ENCODE assay signal across 7 cellular contexts in genomic region chr3:127629462-127630403, GRCh38. TPM values are rescaled to one million over a fixed set of nuclear protein-coding genes. Genes with fewer than 3 reads are reported as not detected.
DNase-seq lines count a peak whose midpoint lies in the region; ATAC-seq and TF ChIP-seq lines count a peak whose summit lies in the region.

No MANE protein-coding gene starts in this region.

- H3K27ac ChIP-seq in gastrocnemius medialis, result no peak overlapping the region

- peaks cover 5 to 8% of the 10 kb centered on the region in 2 donors for H3K4me1 ChIP-seq in gastrocnemius medialis

- in situ Hi-C loops in gastrocnemius medialis (cut with MboI; ENCODE audit: low sequenced_read_pairs in 4 of 4), result no loop called here

- no peak for TF ChIP-seq POLR2A in gastrocnemius medialis (IDR thresholded peaks at IDR 0.05)

- no peak for TF ChIP-seq CTCF in gastrocnemius medialis (IDR thresholded peaks at IDR 0.05 in 4 of 5, conservative IDR thresholded peaks at IDR 0.05 in 1 of 5)

- intact Hi-C loops in left cardiac atrium (cut with DNase I), result no loop called here
- intact Hi-C loops in gastrocnemius medialis (cut with DNase I; ENCODE audit: low total_unique reads), result loop anchor here (1.0 kb wide), 1 partner anchor 39 kb away; the partner anchor contains the start of gene TPRA1

- peak overlapping the region; percentile 41 to 67 (median 54) for H3K4me3 ChIP-seq in gastrocnemius medialis

- H3K27me3 ChIP-seq in gastrocnemius medialis, result no peaks in the 10 kb centered on the region

- no peaks in the 10 kb centered on the region for H3K36me3 ChIP-seq in gastrocnemius medialis

- DNase-seq in NCI-H774 (lab: John Stamatoyannopoulos, UW) (peak; percentile 7), activated gamma-delta T cell (lab: John Stamatoyannopoulos, UW) (peak; percentile 56), left cardiac atrium (peak; percentile 32), gastrocnemius medialis (no peak), LoVo (ENCODE audit: low spot score) (no peak), UCSD-AML1 (lab: John Stamatoyannopoulos, UW; ENCODE audit: unreplicated experiment) (no peak)

- ATAC-seq in GM19455 (IDR thresholded peaks at IDR 0.05; ENCODE audit: unreplicated experiment) (peak; percentile 29), left cardiac atrium (peak in 1 of 2 donors; percentile 18), gastrocnemius medialis (peak in 1 of 2 donors; percentile 25)

- no peaks in the 10 kb centered on the region for H3K9me3 ChIP-seq in gastrocnemius medialis

RNA-seq across cellular contexts. Expression of gene PODXL2, which starts 0.7 kb away (rescaled TPM):
- 1 to 10 TPM; 1.6 to 3.0 TPM for total RNA-seq in left cardiac atrium
- 1 to 10 TPM; 1.5 to 3.2 (median 2.0) TPM for total RNA-seq in gastrocnemius medialis

RNA-seq across cellular contexts. Expression of gene MCM2, which starts 31.5 kb away (rescaled TPM):
- 1 to 10 TPM; 4.7 to 9.2 TPM for total RNA-seq in left cardiac atrium
- 10 to 100 TPM in 1 of 4 donors, 1 to 10 TPM in 3; 3.5 to 12.5 (median 6.6) TPM for total RNA-seq in gastrocnemius medialis

RNA-seq across cellular contexts. Expression of gene TPRA1, which starts 39.2 kb away (rescaled TPM):
- 10 to 100 TPM; 19.4 to 20.4 TPM for total RNA-seq in left cardiac atrium
- 10 to 100 TPM; 29.2 to 42.1 (median 31.1) TPM for total RNA-seq in gastrocnemius medialis

RNA-seq across cellular contexts. Expression of gene ABTB1, which starts 43.0 kb away (rescaled TPM):
- total RNA-seq in left cardiac atrium, result 10 to 100 TPM; 21.8 to 34.2 TPM
- 10 to 100 TPM; 22.9 to 37.5 (median 30.1) TPM for total RNA-seq in gastrocnemius medialis

Comparison
In these comparisons a context has a peak if more than half of its experiments do, and no peak if none do; other contexts are left out.
1. DNase-seq: peak in NCI-H774 (single experiment), activated gamma-delta T cell (single experiment) and left cardiac atrium (single experiment); none in gastrocnemius medialis (0 of 2), LoVo (single experiment) and UCSD-AML1 (single experiment).